In the genomic region with DNA sequence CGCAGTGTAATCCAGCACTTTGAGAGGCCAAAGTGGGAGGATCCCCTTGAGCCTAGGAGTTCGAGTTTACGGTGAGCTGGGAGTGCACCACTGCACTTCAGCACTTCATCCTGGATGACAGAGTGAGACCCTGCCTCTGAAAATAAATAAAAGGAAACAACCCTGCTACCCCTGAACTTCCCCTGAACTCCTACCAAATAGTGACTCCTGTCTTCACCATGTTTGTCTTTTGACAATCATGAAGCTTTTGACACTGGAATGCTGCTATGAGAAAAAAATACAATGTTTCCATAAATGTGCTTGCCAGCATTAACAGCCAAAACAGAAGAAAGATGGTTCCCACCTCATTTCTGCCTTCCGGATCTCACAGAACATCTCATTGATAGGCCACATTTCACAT, we compare ENCODE assay signal across 16 cellular contexts. TPM values are rescaled to one million over a fixed set of nuclear protein-coding genes. Genes with fewer than 3 reads are reported as not detected.
DNase-seq lines count a peak whose midpoint lies in the region; ATAC-seq and TF ChIP-seq lines count a peak whose summit lies in the region.
"Had no signal": no experiment of that assay in that cellular context is flagged by ENCODE, and none has a peak within 500 bp of the region (broad histone marks: within the 10 kb centered on the region; RNA-seq: fewer than 3 reads in every experiment).

No MANE protein-coding gene starts in this region.

- H3K4me3 Mint-ChIP-seq in type B pancreatic cell: no peak overlapping the region
- H3K4me3 Mint-ChIP-seq: B cell; CD4-positive, alpha-beta T cell; HFFc6 had no signal

- TF ChIP-seq POLR2A in sigmoid colon (IDR thresholded peaks at IDR 0.05): no peak

- TF ChIP-seq CTCF in type B pancreatic cell (conservative IDR thresholded peaks at IDR 0.05) (no peak), sigmoid colon (IDR thresholded peaks at IDR 0.05) (no peak)

- no peak for TF ChIP-seq EP300 in sigmoid colon (IDR thresholded peaks at IDR 0.05)

- H3K9me3 ChIP-seq in sigmoid colon: no peaks in the 10 kb centered on the region

- WGBS in sigmoid colon, 2 donors: 90 to 91% methylated on average over 4 of the region's 4 CpGs

- peaks cover 5% of the 10 kb centered on the region for H3K4me1 Mint-ChIP-seq in type B pancreatic cell (ENCODE audit: unreplicated experiment)
- H3K4me1 Mint-ChIP-seq: B cell had no signal

- peak overlapping the region; percentile 13 for H3K27ac Mint-ChIP-seq in type B pancreatic cell
- H3K27ac Mint-ChIP-seq: B cell; CD4-positive, alpha-beta T cell; HFFc6 had no signal

- H3K36me3 Mint-ChIP-seq in type B pancreatic cell: peaks cover 5% of the 10 kb centered on the region

- ATAC-seq in activated CD4-positive, CD25-positive, alpha-beta regulatory T cell treated with anti-CD3 and anti-CD28 coated beads, Interleukin-2, amount 50 U/mL, for 24 hours: no peak
- ATAC-seq: GM12878 had no signal

- peaks cover 0 to 12% (median under 1%) of the 10 kb centered on the region in 4 donors for H3K36me3 ChIP-seq in sigmoid colon

- DNase-seq in NCI-H2227 (lab: John Stamatoyannopoulos, UW; ENCODE audit: unreplicated experiment): peak; percentile 37
- peak; percentile 69 to 78 for DNase-seq in dermis microvascular lymphatic vessel endothelial cell (ENCODE audit: low read depth in 2 of 2)
- peak; percentile 31 to 96 for DNase-seq in lung microvascular endothelial cell (ENCODE audit: low read depth in 2 of 2)
- DNase-seq in type B pancreatic cell (ENCODE audit: extremely low spot score, unreplicated experiment): no peak
- DNase-seq in DMS53 treated with DMSO at 0.1 percent for 48 hours (lab: John Stamatoyannopoulos, UW; ENCODE audit: unreplicated experiment): no peak
- no peak for DNase-seq in sigmoid colon
- DNase-seq: C1 segment of cervical spinal cord; Calu3; CD4-positive, alpha-beta T cell; DMS 273 treated with DMSO at 0.1 percent for 48 hours; DMS79; HCEC 1CT; HFFc6 had no signal

- intact Hi-C loops in sigmoid colon (cut with DNase I): no loop called here

- no peaks in the 10 kb centered on the region for H3K27me3 Mint-ChIP-seq in type B pancreatic cell

- no peaks in the 10 kb centered on the region for H3K27me3 ChIP-seq in sigmoid colon

- no peak overlapping the region for H3K4me3 ChIP-seq in sigmoid colon
- H3K4me3 ChIP-seq: GM12878 had no signal

- H3K9me3 Mint-ChIP-seq in type B pancreatic cell: no peaks in the 10 kb centered on the region
- H3K9me3 Mint-ChIP-seq: CD4-positive, alpha-beta T cell; HFFc6 had no signal

- H3K4me1 ChIP-seq in sigmoid colon: no peaks in the 10 kb centered on the region

- H3K27ac ChIP-seq in sigmoid colon: no peak overlapping the region

RNA-seq across cellular contexts. Expression of a gene that starts 10.4 kb away (rescaled TPM):
- 5.5 and 9.1 TPM in 2 replicates for total RNA-seq in dermis microvascular lymphatic vessel endothelial cell
- total RNA-seq in lung microvascular endothelial cell: 5.7 and 8.9 TPM in 2 replicates
- 5.4 and 9.5 TPM in 2 replicates for total RNA-seq in type B pancreatic cell (ENCODE audit: low replicate concordance)
- total RNA-seq in sigmoid colon: 10 to 100 TPM in 1 of 4 donors, 1 to 10 TPM in 3; 5.6 to 10.8 (median 7.0) TPM
- 1 to 10 TPM; 1.8 to 2.4 (median 2.1) TPM for polyA plus RNA-seq in sigmoid colon
- total RNA-seq: CD4-positive, alpha-beta T cell had no signal

Comparison
In these comparisons a context has a peak if more than half of its experiments do, and no peak if none do; other contexts are left out.
1. DNase-seq: peak in NCI-H2227 (single experiment), dermis microvascular lymphatic vessel endothelial cell (2 of 2) and lung microvascular endothelial cell (2 of 2); none in type B pancreatic cell (single experiment), DMS53 treated with DMSO at 0.1 percent for 48 hours (single experiment) and sigmoid colon (single experiment).